In genomic region chr5:36896476-36896875, GRCh38 we compare ENCODE assay signal across 25 cellular contexts.
"Had no signal": no experiment of that assay in that cellular context is flagged by ENCODE, and none has a peak within 500 bp of the region (broad histone marks: within the 10 kb centered on the region; RNA-seq: fewer than 3 reads in every experiment).

No MANE protein-coding gene starts in this region.

- H3K27ac ChIP-seq: ascending aorta, breast epithelium, cardiac muscle cell, colonic mucosa, epithelial cell of prostate, esophagus squamous epithelium, gastroesophageal sphincter had no signal

- H3K4me3 ChIP-seq: ascending aorta, breast epithelium, cardiac muscle cell, colonic mucosa, esophagus squamous epithelium, gastroesophageal sphincter had no signal

- H3K27ac Mint-ChIP-seq: activated CD4-positive, alpha-beta memory T cell treated with anti-CD3 and anti-CD28 coated beads, Interleukin-2, amount 10 ng/mL, durations not matched to agents 7 days and 5 days; activated CD4-positive, alpha-beta T cell treated with anti-CD3 and anti-CD28 coated beads, Interleukin-2, amount 10 ng/mL, durations not matched to agents 7 days and 5 days; activated naive CD4-positive, alpha-beta T cell treated with anti-CD3 and anti-CD28 coated beads for 36 hours; activated naive CD8-positive, alpha-beta T cell treated with anti-CD3 and anti-CD28 coated beads, Interleukin-2, amount 10 ng/mL, durations not matched to agents 7 days and 5 days; activated T-helper 1 cell treated with anti-CD3 and anti-CD28 coated beads, Interleukin-12 subunit alpha, Interleukin-12 subunit beta, Interleukin-2, Interleukin-4 antibody, amounts not matched to agents 30 ng/mL and 10 ng/mL and 1 ng/mL, durations not matched to agents 14 hours and 24 hours and 36 hours; activated T-helper 2 cell treated with anti-CD3 and anti-CD28 coated beads, Interferon-gamma antibody, Interleukin-2, Interleukin-4, amounts not matched to agents 10 μg/mL and 5 μg/mL and 100 μg/mL, durations not matched to agents 14 hours and 24 hours and 36 hours; brain had no signal

- H3K36me3 ChIP-seq: ascending aorta, breast epithelium, cardiac muscle cell, colonic mucosa, esophagus squamous epithelium, gastroesophageal sphincter had no signal

- H3K27me3 ChIP-seq: ascending aorta, breast epithelium, cardiac muscle cell, colonic mucosa, esophagus squamous epithelium, gastroesophageal sphincter had no signal

- H3K4me3 Mint-ChIP-seq: activated CD4-positive, alpha-beta memory T cell treated with anti-CD3 and anti-CD28 coated beads, Interleukin-2, amount 10 ng/mL, durations not matched to agents 7 days and 5 days; activated CD4-positive, alpha-beta T cell treated with anti-CD3 and anti-CD28 coated beads, Interleukin-2, amount 10 ng/mL, durations not matched to agents 7 days and 5 days; activated naive CD4-positive, alpha-beta T cell treated with anti-CD3 and anti-CD28 coated beads for 36 hours; activated naive CD8-positive, alpha-beta T cell treated with anti-CD3 and anti-CD28 coated beads, Interleukin-2, amount 10 ng/mL, durations not matched to agents 7 days and 5 days; activated T-helper 1 cell treated with anti-CD3 and anti-CD28 coated beads, Interleukin-12 subunit alpha, Interleukin-12 subunit beta, Interleukin-2, Interleukin-4 antibody, amounts not matched to agents 30 ng/mL and 10 ng/mL and 1 ng/mL, durations not matched to agents 14 hours and 24 hours and 36 hours; brain had no signal

- H3K27me3 Mint-ChIP-seq: activated CD4-positive, alpha-beta memory T cell treated with anti-CD3 and anti-CD28 coated beads, Interleukin-2, amount 10 ng/mL, durations not matched to agents 7 days and 5 days; activated CD4-positive, alpha-beta T cell treated with anti-CD3 and anti-CD28 coated beads, Interleukin-2, amount 10 ng/mL, durations not matched to agents 7 days and 5 days; activated naive CD8-positive, alpha-beta T cell treated with anti-CD3 and anti-CD28 coated beads, Interleukin-2, amount 10 ng/mL, durations not matched to agents 7 days and 5 days; brain had no signal

- DNase-seq: activated CD4-positive, alpha-beta memory T cell treated with anti-CD3 and anti-CD28 coated beads, Interleukin-2, amount 10 ng/mL, durations not matched to agents 7 days and 5 days; activated CD4-positive, alpha-beta T cell treated with anti-CD3 and anti-CD28 coated beads for 1 hour; activated CD4-positive, alpha-beta T cell treated with anti-CD3 and anti-CD28 coated beads for 4 hours; activated CD4-positive, alpha-beta T cell treated with anti-CD3 and anti-CD28 coated beads, Interleukin-2, amount 10 ng/mL, durations not matched to agents 7 days and 5 days; activated CD4-positive, alpha-beta T cell treated with anti-CD3 and anti-CD28 coated beads, Interleukin-2, amount 50 U/mL, for 4 hours; activated CD8-positive, alpha-beta memory T cell treated with anti-CD3 and anti-CD28 coated beads, Interleukin-2, amount 50 U/mL, for 48 hours; activated effector memory CD4-positive, alpha-beta T cell treated with anti-CD3 and anti-CD28 coated beads, Interleukin-2, amount 50 U/mL, for 16 hours; activated naive CD4-positive, alpha-beta T cell treated with anti-CD3 and anti-CD28 coated beads for 36 hours; activated naive CD8-positive, alpha-beta T cell treated with anti-CD3 and anti-CD28 coated beads, Interleukin-2, amount 10 ng/mL, durations not matched to agents 7 days and 5 days; activated T-cell treated with anti-CD3 and anti-CD28 coated beads, Interleukin-2, amount 50 U/mL, for 48 hours; central memory CD4-positive, alpha-beta T cell; cerebellar nuclear complex; colonic mucosa; effector CD8-positive, alpha-beta T cell; esophagus squamous epithelium; foreskin melanocyte; T-helper 2 cell had no signal

- H3K9me3 ChIP-seq: ascending aorta, breast epithelium, colonic mucosa, esophagus squamous epithelium had no signal

- H3K4me1 ChIP-seq: ascending aorta, breast epithelium, colonic mucosa had no signal

- ATAC-seq: gastroesophageal sphincter had no signal
